Comparison of ENCODE assay signal across 8 cellular contexts in the genomic region with DNA sequence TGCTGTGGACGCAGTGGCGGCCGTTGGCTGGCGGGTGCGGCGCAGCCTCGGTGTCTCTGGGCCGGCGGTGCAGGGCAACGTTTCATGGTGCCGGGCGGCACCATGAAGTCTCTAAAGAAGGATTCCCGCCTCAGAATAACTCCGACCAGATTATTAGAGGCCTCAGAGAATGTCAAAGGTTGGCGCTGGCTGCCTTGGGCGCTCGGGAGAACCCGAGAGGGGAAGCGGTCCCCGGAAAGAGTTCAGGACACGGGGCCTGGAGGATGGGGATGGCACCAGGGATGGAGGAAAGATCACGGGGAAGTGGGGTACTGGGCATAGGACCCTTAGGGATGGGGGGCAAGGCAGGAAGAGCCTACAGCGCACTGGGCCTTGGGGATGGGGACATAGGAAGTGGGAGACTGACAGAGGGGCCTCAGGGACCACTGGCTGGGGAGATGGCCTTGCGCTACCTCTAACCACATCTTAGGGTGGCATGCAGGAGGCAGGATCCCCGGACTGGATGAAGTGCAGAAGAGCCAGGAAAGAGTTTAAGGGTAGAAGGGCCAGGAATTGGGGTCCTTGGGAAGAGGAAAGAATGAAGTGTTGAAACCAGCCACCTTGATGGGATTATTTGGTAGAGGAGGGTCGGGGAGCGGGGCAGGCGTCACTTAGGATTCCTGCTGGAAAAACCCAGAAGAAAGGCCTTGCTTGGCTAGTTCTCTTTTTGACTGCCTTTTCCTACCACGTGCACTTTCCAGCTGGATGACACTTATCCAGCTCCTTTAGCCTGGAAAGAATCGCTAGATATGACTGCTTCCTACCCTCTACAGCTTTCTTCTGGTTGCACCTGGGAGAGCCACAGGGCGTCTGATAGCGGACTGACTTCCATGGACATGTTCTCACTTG. TPM values are rescaled to one million over a fixed set of nuclear protein-coding genes. Genes with fewer than 3 reads are reported as not detected.
DNase-seq lines count a peak whose midpoint lies in the region; ATAC-seq and TF ChIP-seq lines count a peak whose summit lies in the region.
"Had no signal": no experiment of that assay in that cellular context is flagged by ENCODE, and none has a peak within 500 bp of the region (broad histone marks: within the 10 kb centered on the region; RNA-seq: fewer than 3 reads in every experiment).

No MANE protein-coding gene starts in this region.

- H3K27me3 Mint-ChIP-seq in HFFc6 (ENCODE audit: insufficient read depth): peaks cover 5% of the 10 kb centered on the region
- H3K27me3 Mint-ChIP-seq in activated naive CD8-positive, alpha-beta T cell: no peaks in the 10 kb centered on the region

- H3K4me3 Mint-ChIP-seq in HFFc6: peak overlapping the region; percentile 88
- peak overlapping the region; percentile 95 for H3K4me3 Mint-ChIP-seq in activated naive CD8-positive, alpha-beta T cell
- peak overlapping the region; percentile 92 for H3K4me3 Mint-ChIP-seq in stimulated activated effector memory CD8-positive, alpha-beta T cell treated with anti-CD3 and anti-CD28 coated beads, Interleukin-12 subunit alpha, Interleukin-12 subunit beta, amount 100 ng/mL, for 72 hours

- H3K9me3 Mint-ChIP-seq in HFFc6: no peaks in the 10 kb centered on the region
- H3K9me3 Mint-ChIP-seq in activated naive CD8-positive, alpha-beta T cell (ENCODE audit: low read depth): no peaks in the 10 kb centered on the region
- H3K9me3 Mint-ChIP-seq in stimulated activated effector memory CD8-positive, alpha-beta T cell treated with anti-CD3 and anti-CD28 coated beads, Interleukin-12 subunit alpha, Interleukin-12 subunit beta, amount 100 ng/mL, for 72 hours: no peaks in the 10 kb centered on the region

- H3K4me1 ChIP-seq in iPS-15b (ENCODE audit: control insufficient read depth, insufficient read depth, low read length): peaks cover 2% of the 10 kb centered on the region

- no peaks in the 10 kb centered on the region for H3K36me3 ChIP-seq in iPS-15b (ENCODE audit: control insufficient read depth, insufficient read depth, low read length)

- ATAC-seq in stimulated activated effector memory CD8-positive, alpha-beta T cell treated with anti-CD3 and anti-CD28 coated beads, Interleukin-12 subunit alpha, Interleukin-12 subunit beta, amount 100 ng/mL, for 72 hours: no peak
- no peak for ATAC-seq in HG02642 (IDR thresholded peaks at IDR 0.05; ENCODE audit: poor library complexity, unreplicated experiment)

- no peaks in the 10 kb centered on the region for H3K27me3 ChIP-seq in iPS-15b (ENCODE audit: control insufficient read depth, insufficient read depth, low read length)

- DNase-seq in HFFc6: no peak
- DNase-seq in stimulated activated effector memory CD8-positive, alpha-beta T cell treated with anti-CD3 and anti-CD28 coated beads, Interleukin-12 subunit alpha, Interleukin-12 subunit beta, amount 100 ng/mL, for 72 hours (ENCODE audit: low spot score in 2 of 2): no peak
- DNase-seq in activated CD8-positive, alpha-beta memory T cell treated with anti-CD3 and anti-CD28 coated beads for 24 hours: no peak
- DNase-seq in NCI-H1048 (lab: John Stamatoyannopoulos, UW): no peak

- peak overlapping the region; percentile 73 for H3K4me3 ChIP-seq in iPS-15b (ENCODE audit: low read depth, low read length)

- peak overlapping the region; percentile 74 for H3K27ac Mint-ChIP-seq in HFFc6
- H3K27ac Mint-ChIP-seq in activated naive CD8-positive, alpha-beta T cell: peak overlapping the region; percentile 91
- H3K27ac Mint-ChIP-seq in stimulated activated effector memory CD8-positive, alpha-beta T cell treated with anti-CD3 and anti-CD28 coated beads, Interleukin-12 subunit alpha, Interleukin-12 subunit beta, amount 100 ng/mL, for 72 hours: peak overlapping the region; percentile 93

- no peaks in the 10 kb centered on the region for H3K36me3 Mint-ChIP-seq in HFFc6 (ENCODE audit: low read depth)
- H3K36me3 Mint-ChIP-seq in activated naive CD8-positive, alpha-beta T cell: no peaks in the 10 kb centered on the region
- H3K36me3 Mint-ChIP-seq in stimulated activated effector memory CD8-positive, alpha-beta T cell treated with anti-CD3 and anti-CD28 coated beads, Interleukin-12 subunit alpha, Interleukin-12 subunit beta, amount 100 ng/mL, for 72 hours: no peaks in the 10 kb centered on the region

- no peaks in the 10 kb centered on the region for H3K9me3 ChIP-seq in iPS-15b (ENCODE audit: control insufficient read depth, insufficient read depth, low read length)

- H3K9ac ChIP-seq in iPS-15b (ENCODE audit: low read depth, low read length): peak overlapping the region; percentile 28

- peaks cover 27% of the 10 kb centered on the region for H3K4me1 Mint-ChIP-seq in HFFc6 (ENCODE audit: low read depth)
- H3K4me1 Mint-ChIP-seq in activated naive CD8-positive, alpha-beta T cell (ENCODE audit: low read depth): peaks cover 50% of the 10 kb centered on the region
- peaks cover 45% of the 10 kb centered on the region for H3K4me1 Mint-ChIP-seq in stimulated activated effector memory CD8-positive, alpha-beta T cell treated with anti-CD3 and anti-CD28 coated beads, Interleukin-12 subunit alpha, Interleukin-12 subunit beta, amount 100 ng/mL, for 72 hours

- no peak for TF ChIP-seq CTCF in HFFc6 (IDR thresholded peaks at IDR 0.05)

RNA-seq across cellular contexts. Expression of a gene that starts 0.6 kb away (rescaled TPM):
- total RNA-seq in HFFc6 (2021; fragmentation: NEBNext Ultra II Directional; extraction: Animal tissue kit (Norgen Biotek cat#: 25700)): under 1 TPM; 0.12 to 0.76 (median 0.28) TPM

RNA-seq across cellular contexts. Expression of a gene that starts 23.7 kb away (rescaled TPM):
- under 1 TPM in 1 of 6 experiments, not detected in 5; 0.05 TPM for total RNA-seq in HFFc6 (2021; fragmentation: NEBNext Ultra II Directional; extraction: Animal tissue kit (Norgen Biotek cat#: 25700))

RNA-seq across cellular contexts. Expression of a gene that starts 30.2 kb away (rescaled TPM):
- total RNA-seq in HFFc6 (2021; fragmentation: NEBNext Ultra II Directional; extraction: Animal tissue kit (Norgen Biotek cat#: 25700)): 10 to 100 TPM; 14.9 to 20.4 (median 17.5) TPM

RNA-seq across cellular contexts. Expression of a gene that starts 38.2 kb away (rescaled TPM):
- 10 to 100 TPM; 53.4 to 71.2 (median 62.6) TPM for total RNA-seq in HFFc6 (2021; fragmentation: NEBNext Ultra II Directional; extraction: Animal tissue kit (Norgen Biotek cat#: 25700))

RNA-seq across cellular contexts. Expression of a gene that starts 40.1 kb away (rescaled TPM):
- not detected for total RNA-seq in HFFc6 (2021; fragmentation: NEBNext Ultra II Directional; extraction: Animal tissue kit (Norgen Biotek cat#: 25700))
- total RNA-seq: esophagus mucosa had no signal
